ENCODE assay signal across 8 cellular contexts in genomic region chr9:133119461-133120342, GRCh38.
DNase-seq lines count a peak whose midpoint lies in the region; ATAC-seq and TF ChIP-seq lines count a peak whose summit lies in the region.

No MANE protein-coding gene starts in this region.

- no peak for DNase-seq in GM06990 (ENCODE audit: extremely low read depth, insufficient read length)
- no peak for DNase-seq in fibroblast of pulmonary artery (ENCODE audit: low read depth)
- DNase-seq in retina = peak; percentile 82
- DNase-seq in stimulated activated naive CD4-positive, alpha-beta T cell (lab: John Stamatoyannopoulos, UW) = no peak
- no peak for DNase-seq in activated CD8-positive, alpha-beta memory T cell treated with anti-CD3 and anti-CD28 coated beads for 24 hours
- DNase-seq in germinal center (ENCODE audit: low spot score) = no peak
- no peak for DNase-seq in OCI-M2 (lab: John Stamatoyannopoulos, UW; ENCODE audit: unreplicated experiment)

- H3K36me3 ChIP-seq in GM06990 (ENCODE audit: control insufficient read depth, insufficient read depth, low read length) = no peaks in the 10 kb centered on the region; the same call in 1 of the 2 replicates

- TF ChIP-seq CTCF in GM06990 (IDR thresholded peaks at IDR 0.05; ENCODE audit: insufficient read depth, low read length, poor library complexity, severe bottlenecking) (no peak), fibroblast of pulmonary artery (IDR thresholded peaks at IDR 0.05; ENCODE audit: low read length, missing control alignments) (no peak)

- H3K27me3 ChIP-seq in GM06990 (replicated peaks; ENCODE audit: control insufficient read depth, insufficient read depth, low read length) = no peaks in the 10 kb centered on the region

- peak; percentile 49 for ATAC-seq in SK-N-SH treated with all-trans-retinoic acid at 6 μM for 48 hours

- peak overlapping the region; percentile 76 for H3K4me3 ChIP-seq in GM06990 (replicated peaks; ENCODE audit: low read depth, low read length)
- H3K4me3 ChIP-seq in fibroblast of pulmonary artery (replicated peaks; ENCODE audit: low read depth, low read length) = peak overlapping the region; percentile 65

TF ChIP-seq in SK-N-SH treated with all-trans-retinoic acid at 6 μM for 48 hours, 23 proteins besides CTCF, POLR2A, EP300 and RAD21:
- TF ChIP-seq TCF4 (CRISPR knock-in tag; IDR thresholded peaks at IDR 0.05; ENCODE audit: borderline replicate concordance) = peak; percentile 88
- TF ChIP-seq ZNF8 (CRISPR knock-in tag; IDR thresholded peaks at IDR 0.05) = no peak
- TF ChIP-seq CSDC2 (CRISPR knock-in tag; IDR thresholded peaks at IDR 0.05) = no peak
- no peak for TF ChIP-seq OSR1 (CRISPR knock-in tag; IDR thresholded peaks at IDR 0.05)
